In the genomic region with DNA sequence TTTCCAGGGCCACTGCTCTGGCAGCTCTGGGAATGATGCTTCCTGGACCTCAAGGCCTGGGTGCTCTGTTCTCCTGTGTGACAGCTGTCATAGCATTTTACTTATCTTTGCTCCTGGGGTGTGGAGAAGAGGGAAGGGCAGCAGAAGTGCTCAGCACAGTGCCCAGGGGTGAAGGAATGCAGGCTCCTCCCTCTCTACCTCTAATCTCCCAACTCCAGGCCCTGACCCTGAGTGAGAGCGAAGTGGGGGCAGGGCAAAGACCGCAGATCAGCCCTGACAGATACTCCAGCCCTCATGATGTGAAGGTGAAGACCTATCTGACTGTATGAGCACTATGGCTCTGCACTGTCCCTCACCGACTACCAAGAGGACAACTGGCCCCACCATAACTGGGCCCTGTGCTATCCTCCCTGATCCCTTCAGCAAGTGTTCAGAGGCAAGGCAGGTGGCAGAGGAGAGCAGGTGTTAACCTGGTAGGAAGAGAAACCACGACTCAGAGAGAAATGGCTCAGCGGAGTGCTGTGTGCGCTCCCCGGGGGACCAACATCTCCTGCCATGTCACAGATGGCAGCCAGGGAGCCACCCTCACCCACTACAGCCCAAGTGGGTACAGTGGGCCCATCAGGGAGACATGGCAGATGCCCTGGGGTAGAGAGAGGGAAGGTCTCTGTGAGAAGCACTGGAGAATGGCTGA, we compare ENCODE assay signal across 1 cellular context.
TF ChIP-seq lines count a peak whose summit lies in the region.

No MANE protein-coding gene starts in this region.

TF ChIP-seq in GM23338, 12 proteins besides CTCF, POLR2A, EP300 and RAD21 (continued from another document):
- TF ChIP-seq, protein P1, sequence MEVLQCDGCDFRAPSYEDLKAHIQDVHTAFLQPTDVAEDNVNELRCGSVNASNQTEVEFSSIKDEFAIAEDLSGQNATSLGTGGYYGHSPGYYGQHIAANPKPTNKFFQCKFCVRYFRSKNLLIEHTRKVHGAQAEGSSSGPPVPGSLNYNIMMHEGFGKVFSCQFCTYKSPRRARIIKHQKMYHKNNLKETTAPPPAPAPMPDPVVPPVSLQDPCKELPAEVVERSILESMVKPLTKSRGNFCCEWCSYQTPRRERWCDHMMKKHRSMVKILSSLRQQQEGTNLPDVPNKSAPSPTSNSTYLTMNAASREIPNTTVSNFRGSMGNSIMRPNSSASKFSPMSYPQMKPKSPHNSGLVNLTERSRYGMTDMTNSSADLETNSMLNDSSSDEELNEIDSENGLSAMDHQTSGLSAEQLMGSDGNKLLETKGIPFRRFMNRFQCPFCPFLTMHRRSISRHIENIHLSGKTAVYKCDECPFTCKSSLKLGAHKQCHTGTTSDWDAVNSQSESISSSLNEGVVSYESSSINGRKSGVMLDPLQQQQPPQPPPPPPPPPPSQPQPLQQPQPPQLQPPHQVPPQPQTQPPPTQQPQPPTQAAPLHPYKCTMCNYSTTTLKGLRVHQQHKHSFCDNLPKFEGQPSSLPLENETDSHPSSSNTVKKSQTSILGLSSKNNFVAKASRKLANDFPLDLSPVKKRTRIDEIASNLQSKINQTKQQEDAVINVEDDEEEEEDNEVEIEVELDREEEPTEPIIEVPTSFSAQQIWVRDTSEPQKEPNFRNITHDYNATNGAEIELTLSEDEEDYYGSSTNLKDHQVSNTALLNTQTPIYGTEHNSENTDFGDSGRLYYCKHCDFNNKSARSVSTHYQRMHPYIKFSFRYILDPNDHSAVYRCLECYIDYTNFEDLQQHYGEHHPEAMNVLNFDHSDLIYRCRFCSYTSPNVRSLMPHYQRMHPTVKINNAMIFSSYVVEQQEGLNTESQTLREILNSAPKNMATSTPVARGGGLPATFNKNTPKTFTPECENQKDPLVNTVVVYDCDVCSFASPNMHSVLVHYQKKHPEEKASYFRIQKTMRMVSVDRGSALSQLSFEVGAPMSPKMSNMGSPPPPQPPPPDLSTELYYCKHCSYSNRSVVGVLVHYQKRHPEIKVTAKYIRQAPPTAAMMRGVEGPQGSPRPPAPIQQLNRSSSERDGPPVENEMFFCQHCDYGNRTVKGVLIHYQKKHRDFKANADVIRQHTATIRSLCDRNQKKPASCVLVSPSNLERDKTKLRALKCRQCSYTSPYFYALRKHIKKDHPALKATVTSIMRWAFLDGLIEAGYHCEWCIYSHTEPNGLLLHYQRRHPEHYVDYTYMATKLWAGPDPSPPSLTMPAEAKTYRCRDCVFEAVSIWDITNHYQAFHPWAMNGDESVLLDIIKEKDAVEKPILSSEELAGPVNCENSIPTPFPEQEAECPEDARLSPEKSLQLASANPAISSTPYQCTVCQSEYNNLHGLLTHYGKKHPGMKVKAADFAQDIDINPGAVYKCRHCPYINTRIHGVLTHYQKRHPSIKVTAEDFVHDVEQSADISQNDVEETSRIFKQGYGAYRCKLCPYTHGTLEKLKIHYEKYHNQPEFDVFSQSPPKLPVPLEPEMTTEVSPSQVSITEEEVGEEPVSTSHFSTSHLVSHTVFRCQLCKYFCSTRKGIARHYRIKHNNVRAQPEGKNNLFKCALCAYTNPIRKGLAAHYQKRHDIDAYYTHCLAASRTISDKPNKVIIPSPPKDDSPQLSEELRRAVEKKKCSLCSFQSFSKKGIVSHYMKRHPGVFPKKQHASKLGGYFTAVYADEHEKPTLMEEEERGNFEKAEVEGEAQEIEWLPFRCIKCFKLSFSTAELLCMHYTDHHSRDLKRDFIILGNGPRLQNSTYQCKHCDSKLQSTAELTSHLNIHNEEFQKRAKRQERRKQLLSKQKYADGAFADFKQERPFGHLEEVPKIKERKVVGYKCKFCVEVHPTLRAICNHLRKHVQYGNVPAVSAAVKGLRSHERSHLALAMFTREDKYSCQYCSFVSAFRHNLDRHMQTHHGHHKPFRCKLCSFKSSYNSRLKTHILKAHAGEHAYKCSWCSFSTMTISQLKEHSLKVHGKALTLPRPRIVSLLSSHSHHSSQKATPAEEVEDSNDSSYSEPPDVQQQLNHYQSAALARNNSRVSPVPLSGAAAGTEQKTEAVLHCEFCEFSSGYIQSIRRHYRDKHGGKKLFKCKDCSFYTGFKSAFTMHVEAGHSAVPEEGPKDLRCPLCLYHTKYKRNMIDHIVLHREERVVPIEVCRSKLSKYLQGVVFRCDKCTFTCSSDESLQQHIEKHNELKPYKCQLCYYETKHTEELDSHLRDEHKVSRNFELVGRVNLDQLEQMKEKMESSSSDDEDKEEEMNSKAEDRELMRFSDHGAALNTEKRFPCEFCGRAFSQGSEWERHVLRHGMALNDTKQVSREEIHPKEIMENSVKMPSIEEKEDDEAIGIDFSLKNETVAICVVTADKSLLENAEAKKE (CRISPR knock-in tag; IDR thresholded peaks at IDR 0.05) = no peak
- no peak for TF ChIP-seq ZNF114 (CRISPR knock-in tag; IDR thresholded peaks at IDR 0.05)
- TF ChIP-seq EZH2 (IDR thresholded peaks at IDR 0.05; ENCODE audit: low read depth, unreplicated experiment) = no peak
- no peak for TF ChIP-seq JUNB (IDR thresholded peaks at IDR 0.05; ENCODE audit: unreplicated experiment)
